In the genomic region with DNA sequence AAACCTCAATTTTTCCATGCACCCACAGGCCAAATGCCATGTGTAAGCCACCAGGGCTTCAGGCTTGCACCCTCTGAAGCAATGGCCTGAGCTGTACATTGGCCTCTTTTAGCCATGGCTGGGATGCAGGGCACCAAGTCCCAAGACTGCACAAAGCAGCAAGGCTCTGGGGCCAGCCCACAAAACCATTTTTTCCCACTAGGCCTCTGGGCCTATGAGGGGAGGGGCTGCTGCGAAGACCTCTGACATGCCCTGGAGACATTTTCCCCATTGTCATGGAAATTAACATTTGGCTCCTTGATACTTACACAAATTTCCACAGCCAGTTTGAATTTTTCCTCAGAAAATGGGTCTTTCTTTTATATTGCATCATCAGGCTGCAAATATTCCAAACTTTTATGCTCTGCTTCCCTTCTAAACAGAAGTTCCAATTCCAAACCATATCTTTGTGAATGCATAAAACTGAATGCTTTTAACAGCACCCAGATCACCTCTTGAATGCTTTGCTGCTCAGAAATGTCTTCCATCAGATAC, we compare ENCODE assay signal across 24 cellular contexts. TPM values are rescaled to one million over a fixed set of nuclear protein-coding genes. Genes with fewer than 3 reads are reported as not detected.
DNase-seq lines count a peak whose midpoint lies in the region; ATAC-seq, FAIRE-seq and TF ChIP-seq lines count a peak whose summit lies in the region.
"Had no signal": no experiment of that assay in that cellular context is flagged by ENCODE, and none has a peak within 500 bp of the region (broad histone marks: within the 10 kb centered on the region; RNA-seq: fewer than 3 reads in every experiment).

No MANE protein-coding gene starts in this region.

- no peaks in the 10 kb centered on the region for H3K4me1 Mint-ChIP-seq in glutamatergic neuron (ENCODE audit: low read depth, unreplicated experiment)

- peaks cover 2% of the 10 kb centered on the region for H3K9me3 Mint-ChIP-seq in glutamatergic neuron (ENCODE audit: unreplicated experiment)

- H3K9ac ChIP-seq in K562 (ENCODE audit: insufficient read depth in 1 of 2, low read depth in 2 of 2, low read length in 2 of 2), result no peak overlapping the region
- peak overlapping the region; percentile 21 for H3K9ac ChIP-seq in neuronal stem cell (ENCODE audit: low read depth, low read length, poor library complexity)
- H3K9ac ChIP-seq: BLaER1 treated with 17β-estradiol and CSF1 and Interleukin-3, amounts not matched to agents 10 nM and 100 nM had no signal

- H4K20me1 ChIP-seq in K562 (replicated peaks; ENCODE audit: control insufficient read depth, insufficient read depth, low read length), result no peaks in the 10 kb centered on the region
- H4K20me1 ChIP-seq: BLaER1 treated with 17β-estradiol and CSF1 and Interleukin-3, amounts not matched to agents 10 nM and 100 nM had no signal

- no peak overlapping the region for H2BK15ac ChIP-seq in neuronal stem cell (ENCODE audit: low read length)

- POLR2A ChIA-PET in A549 (lab: Yijun Ruan, JAX) (no interaction called here), HEK293 (lab: Yijun Ruan, JAX) (no interaction called here), K562 (lab: Yijun Ruan, JAX) (no interaction called here)

- H2BK120ac ChIP-seq in neuronal stem cell (ENCODE audit: low read depth, low read length), result no peak overlapping the region

- H3K4me3 ChIP-seq in A549, result no peak overlapping the region
- no peak overlapping the region for H3K4me3 ChIP-seq in HEK293 (ENCODE audit: low read depth, low read length)
- H3K4me3 ChIP-seq in K562, result no peak overlapping the region
- H3K4me3 ChIP-seq in neuronal stem cell (ENCODE audit: low read length in 2 of 2), result no peak overlapping the region
- no peak overlapping the region for H3K4me3 ChIP-seq in dorsolateral prefrontal cortex
- H3K4me3 ChIP-seq: BLaER1 treated with 17β-estradiol and CSF1 and Interleukin-3, amounts not matched to agents 10 nM and 100 nM; GM12878 had no signal

- H3K4me2 ChIP-seq in A549 (no peak overlapping the region), K562 (ENCODE audit: insufficient read depth, low read length) (no peak overlapping the region), neuronal stem cell (ENCODE audit: insufficient read depth, low read length, poor library complexity, severe bottlenecking) (no peak overlapping the region)
- H3K4me2 ChIP-seq: BLaER1 treated with 17β-estradiol and CSF1 and Interleukin-3, amounts not matched to agents 10 nM and 100 nM had no signal

- FAIRE-seq in A549 (lab: Jason Lieb, UNC), result no peak
- FAIRE-seq in K562 (lab: Jason Lieb, UNC), result no peak
- FAIRE-seq: A204.1, D721Med, G401.6, GM12878, GM12892, GM18507 had no signal

- H3K27me3 ChIP-seq in K562 (ENCODE audit: control insufficient read depth in 2 of 2, insufficient read depth in 2 of 2, low read length in 2 of 2), result no peaks in the 10 kb centered on the region
- no peaks in the 10 kb centered on the region for H3K27me3 ChIP-seq in neuronal stem cell (ENCODE audit: control insufficient read depth in 3 of 3, insufficient read depth in 3 of 3, low read depth in 1 of 3, low read length in 3 of 3)
- H3K27me3 ChIP-seq in dorsolateral prefrontal cortex, result no peaks in the 10 kb centered on the region
- H3K27me3 ChIP-seq: BLaER1 treated with 17β-estradiol and CSF1 and Interleukin-3, amounts not matched to agents 10 nM and 100 nM had no signal

- H3K79me2 ChIP-seq in K562 (ENCODE audit: control insufficient read depth, insufficient read depth, low read length), result no peaks in the 10 kb centered on the region

- no peak overlapping the region for H3K27ac Mint-ChIP-seq in glutamatergic neuron (ENCODE audit: unreplicated experiment)
- H3K27ac Mint-ChIP-seq: B cell; CD4-positive, alpha-beta T cell; CD8-positive, alpha-beta T cell had no signal

- H3K36me3 Mint-ChIP-seq in glutamatergic neuron (ENCODE audit: unreplicated experiment), result peaks cover 15% of the 10 kb centered on the region
- H3K36me3 Mint-ChIP-seq: CD8-positive, alpha-beta T cell had no signal

- H3K27me3 Mint-ChIP-seq in glutamatergic neuron (ENCODE audit: unreplicated experiment), result peaks cover 4% of the 10 kb centered on the region
- H3K27me3 Mint-ChIP-seq: B cell; CD4-positive, alpha-beta T cell had no signal

- no peak overlapping the region for H3K4ac ChIP-seq in neuronal stem cell (ENCODE audit: low read length)

- BruUV-seq in K562 (replicated peaks; lab: Mats Ljungman, UMichigan), result no TSS peak

- DNase-seq in A549 (ENCODE audit: low read depth in 1 of 2, low spot score in 1 of 2) (no peak), K562 (ENCODE audit: extremely low read depth in 1 of 4, low spot score in 3 of 4) (no peak), neuronal stem cell (ENCODE audit: low spot score) (no peak), cerebellar nuclear complex (lab: John Stamatoyannopoulos, UW) (no peak), dorsolateral prefrontal cortex (no peak), glutamatergic neuron (no peak)
- DNase-seq: 8988T; AML-193; Caco-2; Calu3; CD4-positive, alpha-beta T cell; CD8-positive, alpha-beta T cell; DMS79 treated with DMSO at 0.1 percent for 48 hours; GF-D8 had no signal

- TF ChIP-seq POLR2A in A549 (IDR thresholded peaks at IDR 0.05; ENCODE audit: low read length) (no peak), K562 (conservative IDR thresholded peaks at IDR 0.05) (no peak)

- H2AFZ ChIP-seq in K562 (ENCODE audit: low read depth, low read length), result no peak overlapping the region
- no peak overlapping the region for H2AFZ ChIP-seq in neuronal stem cell (ENCODE audit: low read length)

- H2BK5ac ChIP-seq in neuronal stem cell (ENCODE audit: low read length), result no peak overlapping the region

- TF ChIP-seq RAD21 in A549 (conservative IDR thresholded peaks at IDR 0.05 in 1 of 2, IDR thresholded peaks at IDR 0.05 in 1 of 2) (no peak), K562 (CRISPR knock-in tag; conservative IDR thresholded peaks at IDR 0.05 in 1 of 2, IDR thresholded peaks at IDR 0.05 in 1 of 2) (no peak)

- no peak for ATAC-seq in A549
- no peak for ATAC-seq in K562
- ATAC-seq: CD8-positive, alpha-beta T cell; GM12878 had no signal

- no peak overlapping the region for H2AK5ac ChIP-seq in neuronal stem cell (ENCODE audit: low read depth, low read length)

- no peak overlapping the region for H3K14ac ChIP-seq in neuronal stem cell (ENCODE audit: low read length)

- H3K27ac ChIP-seq in A549, result no peak overlapping the region
- no peak overlapping the region for H3K27ac ChIP-seq in HEK293 (ENCODE audit: extremely low read depth, low read depth, low read length)
- H3K27ac ChIP-seq in K562 (ENCODE audit: extremely low read depth, low read depth, low read length), result no peak overlapping the region
- no peak overlapping the region for H3K27ac ChIP-seq in neuronal stem cell (replicated peaks; ENCODE audit: low read length)
- H3K27ac ChIP-seq in dorsolateral prefrontal cortex, result no peak overlapping the region
- H3K27ac ChIP-seq: BLaER1 treated with 17β-estradiol and CSF1 and Interleukin-3, amounts not matched to agents 10 nM and 100 nM; C4-2B had no signal

- H3K36me3 ChIP-seq in HEK293 (ENCODE audit: control insufficient read depth in 2 of 2, insufficient read depth in 1 of 2, low read length in 2 of 2) (no peaks in the 10 kb centered on the region), K562 (ENCODE audit: control insufficient read depth, insufficient read depth, low read length) (no peaks in the 10 kb centered on the region), neuronal stem cell (replicated peaks in 1 of 2; ENCODE audit: control insufficient read depth in 2 of 2, insufficient read depth in 2 of 2, low read length in 2 of 2) (no peaks in the 10 kb centered on the region)
- H3K36me3 ChIP-seq: BLaER1 treated with 17β-estradiol and CSF1 and Interleukin-3, amounts not matched to agents 10 nM and 100 nM had no signal

- H3K79me1 ChIP-seq in neuronal stem cell (ENCODE audit: low read depth, low read length), result no peaks in the 10 kb centered on the region

- no peak overlapping the region for H3K4me3 Mint-ChIP-seq in glutamatergic neuron (ENCODE audit: unreplicated experiment)
- H3K4me3 Mint-ChIP-seq: B cell; CD4-positive, alpha-beta T cell; CD8-positive, alpha-beta T cell had no signal

- TF ChIP-seq CTCF in A549 (IDR thresholded peaks at IDR 0.05), result no peak
- no peak for TF ChIP-seq CTCF in HEK293 (tag by site-specific recombination; IDR thresholded peaks at IDR 0.05)
- no peak for TF ChIP-seq CTCF in K562 (IDR thresholded peaks at IDR 0.05 in 2 of 3, conservative IDR thresholded peaks at IDR 0.05 in 1 of 3; ENCODE audit: insufficient read depth in 2 of 3, low read depth in 1 of 3, low read length in 3 of 3)
- no peak for TF ChIP-seq CTCF in dorsolateral prefrontal cortex (IDR thresholded peaks at IDR 0.05 in 54 of 56, conservative IDR thresholded peaks at IDR 0.05 in 2 of 56; ENCODE audit: low read depth in 1 of 56, partially characterized antibody in 56 of 56)
- no peak for TF ChIP-seq CTCF in glutamatergic neuron (IDR thresholded peaks at IDR 0.05; ENCODE audit: partially characterized antibody, unreplicated experiment)

- H3K9me1 ChIP-seq in K562 (ENCODE audit: control insufficient read depth, insufficient read depth, low read length), result no peaks in the 10 kb centered on the region

- no peak overlapping the region for H3K18ac ChIP-seq in neuronal stem cell (ENCODE audit: low read length)

- TF ChIP-seq EP300 in A549 (IDR thresholded peaks at IDR 0.05) (no peak), K562 (IDR thresholded peaks at IDR 0.05; ENCODE audit: low read length) (no peak)

- H2BK12ac ChIP-seq in neuronal stem cell (ENCODE audit: low read length), result no peak overlapping the region

- no peak overlapping the region for H4K91ac ChIP-seq in neuronal stem cell (ENCODE audit: low read depth, low read length, poor library complexity)

- CTCF ChIA-PET in A549 (lab: Yijun Ruan, JAX) (interaction anchor here (1.5 kb wide), 1 partner anchor 15 kb away, joined by 5 read pairs; no protein-coding TSS in a partner anchor), HEK293 (lab: Yijun Ruan, JAX) (no interaction called here), K562 (lab: Yijun Ruan, JAX; ENCODE audit: low intra/inter-chr PET ratio) (no interaction called here)

- intact Hi-C loops in K562 (cut with micrococcal nuclease), result no loop called here
- intact Hi-C loops in dorsolateral prefrontal cortex (cut with DNase I), result no loop called here

- 17% methylated on average over 1 of the region's 1 CpG for WGBS in A549 (ENCODE audit: missing lambda C conversion rate)
- no CpG with 5 or more reads among the region's 1 CpG for WGBS in K562 (ENCODE audit: insufficient coverage, low coverage, missing lambda C conversion rate)
- no CpG with 5 or more reads among the region's 1 CpG for WGBS in neuronal stem cell (ENCODE audit: extremely low coverage in 2 of 2, insufficient read length in 2 of 2, insufficient replicate concordance in 1 of 2), 2 donors

- no peak overlapping the region for H3K23ac ChIP-seq in neuronal stem cell (ENCODE audit: low read depth, low read length, poor library complexity)

- H3K4me1 ChIP-seq in A549 (no peaks in the 10 kb centered on the region), HEK293 (ENCODE audit: control insufficient read depth, insufficient read depth, low read length) (no peaks in the 10 kb centered on the region), K562 (replicated peaks in 1 of 2; ENCODE audit: control insufficient read depth in 2 of 2, insufficient read depth in 2 of 2, low read length in 2 of 2) (no peaks in the 10 kb centered on the region; a peak in 1 of 5 replicates), neuronal stem cell (ENCODE audit: control insufficient read depth in 2 of 2, insufficient read depth in 1 of 2, low read depth in 1 of 2, low read length in 2 of 2) (no peaks in the 10 kb centered on the region)
- H3K4me1 ChIP-seq: Caco-2 had no signal

- H3K9me3 ChIP-seq in A549 (peaks cover 7% of the 10 kb centered on the region; the same call in 1 of the 3 replicates), HEK293 (ENCODE audit: control insufficient read depth, insufficient read depth, low read depth, low read length) (no peaks in the 10 kb centered on the region; the same call in 1 of the 2 replicates), K562 (replicated peaks; ENCODE audit: control insufficient read depth, insufficient read depth, low read depth, low read length) (no peaks in the 10 kb centered on the region), neuronal stem cell (replicated peaks in 1 of 2; ENCODE audit: control insufficient read depth in 2 of 2, insufficient read depth in 1 of 2, low read depth in 1 of 2, low read length in 2 of 2) (peaks cover 0 to 14% of the 10 kb centered on the region in 2 donors)

- no peak overlapping the region for H4K8ac ChIP-seq in neuronal stem cell (ENCODE audit: low read depth, low read length)

- in situ Hi-C loops in K562 (cut with MboI), result no loop called here

RNA-seq across cellular contexts. Expression of a gene that starts 14.3 kb away (rescaled TPM):
- 30.9 and 43.2 TPM in 2 replicates for polyA plus RNA-seq in A549 (2011; rRNA removed)
- polyA plus RNA-seq in A549 (2012; cell fraction: cytosol; rRNA removed), result 6.8 and 8.9 TPM in 2 replicates
- polyA plus RNA-seq in A549 (2012; cell fraction: nucleus; rRNA removed), result 8.3 and 18.3 TPM in 2 replicates
- polyA plus RNA-seq in A549 (2017; fragmentation: RNase III; extraction: RNeasy Plus Mini Kit Qiagen cat#74134 plus additional on column Dnase treatment), result 15.4 to 16.9 TPM (median 15.5 TPM) in 3 replicates
- 32.5 and 41.6 TPM in 2 replicates for polyA minus RNA-seq in A549 (2011; rRNA and poly(A)+ RNA removed)
- total RNA-seq in K562 (2011; cell fraction: chromatin; rRNA removed; ENCODE audit: low replicate concordance), result 52.8 and 159 TPM in 2 replicates
- total RNA-seq in K562 (2011; cell fraction: nucleolus; rRNA removed), result 43.4 and 53.4 TPM in 2 replicates
- total RNA-seq in K562 (2011; cell fraction: nucleoplasm; rRNA removed), result 46.3 and 48.5 TPM in 2 replicates
- 28.3 and 32.1 TPM in 2 replicates for total RNA-seq in K562 (2014; rRNA removed)
- total RNA-seq in K562 (2014; rRNA removed; fragmentation: Illumina TruSeq; extraction: Trizol), result 81.0 and 94.9 TPM in 2 replicates
- 70.2 and 78.3 TPM in 2 replicates for total RNA-seq in K562 (2015; rRNA removed; fragmentation: Illumina TruSeq; extraction: Trizol)
- 82.7 and 88.6 TPM in 2 replicates for total RNA-seq in K562 (2021)
- 34.2 and 52.7 TPM in 2 replicates for polyA plus RNA-seq in K562 (2011; rRNA removed)
- 15.3 and 41.1 TPM in 2 replicates for polyA plus RNA-seq in K562 (2011; cell fraction: cytosol; rRNA removed)
- 19.3 and 21.6 TPM in 2 replicates for polyA plus RNA-seq in K562 (2011; cell fraction: nucleus; rRNA removed)
- 28.9 and 29.0 TPM in 2 replicates for polyA plus RNA-seq in K562 (2012)
- 36.2 and 42.8 TPM in 2 replicates for polyA plus RNA-seq in K562 (2014; fragmentation: Illumina TruSeq; extraction: Trizol)
- polyA plus RNA-seq in K562 (2014; fragmentation: Nextera tagmentation; extraction: Ambion mirVana), result 10 to 100 TPM; 17.4 to 19.9 TPM
- 25.6 and 31.4 TPM in 2 replicates for polyA plus RNA-seq in K562 (2014; rRNA removed)
- 334 and 360 TPM in 2 replicates for polyA minus RNA-seq in K562 (2011; rRNA and poly(A)+ RNA removed)
- polyA minus RNA-seq in K562 (2011; cell fraction: cytosol; rRNA and poly(A)+ RNA removed), result 66.7 and 80.0 TPM in 2 replicates
- 73.6 and 124 TPM in 2 replicates for polyA minus RNA-seq in K562 (2011; cell fraction: nucleus; rRNA and poly(A)+ RNA removed)
- 42.5 TPM for polyA plus RNA-seq in neuronal stem cell (2013, experiment 1 of 2)
- polyA plus RNA-seq in neuronal stem cell (2013, experiment 2 of 2), result 43.9 TPM
- 100 to 1,000 TPM in 38 of 120 experiments, 10 to 100 TPM in 82; 57.8 to 129 (median 93.5) TPM for total RNA-seq in dorsolateral prefrontal cortex
- total RNA-seq in glutamatergic neuron (ENCODE audit: unreplicated experiment), result 162 TPM
